10 cellular contexts compared by ENCODE assay signal in the genomic region with DNA sequence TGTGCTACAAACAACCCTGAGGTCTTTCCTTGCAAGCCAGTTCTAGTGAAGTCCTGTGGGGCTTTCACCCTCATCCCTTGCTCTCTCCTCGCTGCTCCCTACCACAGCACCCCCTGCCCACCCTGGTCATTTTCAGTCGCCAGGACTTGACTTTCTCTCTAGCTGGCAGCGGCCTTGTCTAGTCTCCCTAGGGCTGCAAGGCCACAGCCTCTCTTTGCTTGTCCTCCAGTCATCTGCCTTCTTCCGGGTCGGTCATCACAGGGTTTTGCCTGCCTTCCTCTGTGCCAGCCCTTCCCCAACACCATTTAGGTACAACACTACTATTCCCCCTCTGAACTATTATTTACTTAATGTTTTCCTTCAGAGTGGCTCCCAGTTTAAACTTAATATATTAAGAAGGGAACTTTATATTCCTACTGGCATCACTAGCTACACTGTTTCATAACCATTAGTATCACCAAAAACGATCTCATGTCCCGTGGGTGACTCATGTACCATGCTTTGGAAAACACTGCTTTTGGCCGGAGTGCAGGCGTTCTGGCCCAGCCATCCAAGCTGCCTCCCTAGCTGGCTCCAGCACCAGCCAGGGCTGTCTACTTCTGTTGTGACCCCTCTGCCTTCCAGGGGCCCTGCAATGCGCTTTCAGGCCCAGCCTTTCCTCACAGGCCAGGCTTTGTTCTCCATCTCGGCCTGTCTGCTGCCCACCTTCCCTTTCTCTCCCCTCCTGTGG. TPM values are rescaled to one million over a fixed set of nuclear protein-coding genes. Genes with fewer than 3 reads are reported as not detected.
A peak's percentile ranks its signal among the peaks of the same experiment; 100 is the strongest.
DNase-seq lines count a peak whose midpoint lies in the region; ATAC-seq and TF ChIP-seq lines count a peak whose summit lies in the region.
"Had no signal": no experiment of that assay in that cellular context is flagged by ENCODE, and none has a peak within 500 bp of the region (broad histone marks: within the 10 kb centered on the region; RNA-seq: fewer than 3 reads in every experiment).

No MANE protein-coding gene starts in this region.

- 63 to 88% methylated on average over 5 to 11 of the region's 11 CpGs for WGBS in gastroesophageal sphincter (ENCODE audit: low coverage in 1 of 2), 2 donors

- H3K4me1 ChIP-seq in adipocyte (ENCODE audit: control insufficient read depth, insufficient read depth, low read length) (peaks cover 59% of the 10 kb centered on the region), gastroesophageal sphincter (peaks cover 0 to 22% (median 0%) of the 10 kb centered on the region in 3 donors), skeletal muscle tissue (ENCODE audit: control insufficient read depth in 3 of 3, insufficient read depth in 3 of 3, low read length in 3 of 3) (peaks cover 3 to 28% (median 20%) of the 10 kb centered on the region in 3 donors)

- no peak for TF ChIP-seq POLR2A in gastroesophageal sphincter (IDR thresholded peaks at IDR 0.05)

- peaks cover 19% of the 10 kb centered on the region for H3K36me3 ChIP-seq in adipocyte (ENCODE audit: control insufficient read depth, insufficient read depth, low read length, severe bottlenecking)
- H3K36me3 ChIP-seq in gastroesophageal sphincter = peaks cover 0 to 74% of the 10 kb centered on the region in 2 donors
- peaks cover 12 to 18% (median 15%) of the 10 kb centered on the region in 3 donors for H3K36me3 ChIP-seq in skeletal muscle tissue (ENCODE audit: control insufficient read depth in 3 of 3, insufficient read depth in 3 of 3, low read length in 3 of 3)

- no peak for TF ChIP-seq EP300 in gastroesophageal sphincter (IDR thresholded peaks at IDR 0.05)

- no peak for TF ChIP-seq CTCF in gastroesophageal sphincter (IDR thresholded peaks at IDR 0.05)

- peak overlapping the region in 3 of 4 donors; percentile 30 to 71 (median 59) for H3K27ac ChIP-seq in gastroesophageal sphincter
- peak overlapping the region; percentile 82 for H3K27ac ChIP-seq in skeletal muscle tissue (ENCODE audit: low read depth, low read length)
- H3K27ac ChIP-seq: HL-60 had no signal

- DNase-seq in Daoy (ENCODE audit: low read depth) = peak; percentile 32
- DNase-seq in adipocyte (ENCODE audit: low read depth) = peak; percentile 92
- no peak for DNase-seq in iPS-NIHi11 (ENCODE audit: low spot score)
- no peak for DNase-seq in NCI-H2029 treated with DMSO at 0.1 percent for 48 hours (lab: John Stamatoyannopoulos, UW)
- DNase-seq in NCI-H2107 (lab: John Stamatoyannopoulos, UW) = no peak
- DNase-seq: foreskin melanocyte had no signal

- peak; percentile 49 for ATAC-seq in gastroesophageal sphincter
- ATAC-seq in HG03045 (IDR thresholded peaks at IDR 0.05; ENCODE audit: unreplicated experiment) = no peak

- H3K9ac ChIP-seq in adipocyte (ENCODE audit: low read length) (peak overlapping the region; percentile 67), skeletal muscle tissue (ENCODE audit: low read depth in 1 of 3, low read length in 3 of 3) (peak overlapping the region in 1 of 3 donors; percentile 64)

- no peaks in the 10 kb centered on the region for H3K9me3 ChIP-seq in adipocyte (ENCODE audit: control insufficient read depth, low read length)
- no peaks in the 10 kb centered on the region for H3K9me3 ChIP-seq in gastroesophageal sphincter
- no peaks in the 10 kb centered on the region for H3K9me3 ChIP-seq in skeletal muscle tissue (ENCODE audit: control insufficient read depth in 3 of 3, low read length in 3 of 3)

- H3K4me3 ChIP-seq in adipocyte (ENCODE audit: low read length) (peak overlapping the region; percentile 36), gastroesophageal sphincter (no peak overlapping the region), skeletal muscle tissue (ENCODE audit: low read length in 3 of 3) (peak overlapping the region in 1 of 3 donors; percentile 22)

- H3K27me3 ChIP-seq in adipocyte (replicated peaks; ENCODE audit: control insufficient read depth, insufficient read depth, low read length) = no peaks in the 10 kb centered on the region
- no peaks in the 10 kb centered on the region for H3K27me3 ChIP-seq in gastroesophageal sphincter
- no peaks in the 10 kb centered on the region for H3K27me3 ChIP-seq in skeletal muscle tissue (ENCODE audit: control insufficient read depth in 3 of 3, insufficient read depth in 3 of 3, low read length in 3 of 3)

RNA-seq across cellular contexts. Expression of gene FAH, which starts 21.4 kb away (rescaled TPM):
- 17.7 and 22.4 TPM in 2 replicates for total RNA-seq in Daoy (2014; rRNA removed; shearing (Covaris generic))
- total RNA-seq in gastroesophageal sphincter (10 to 100 TPM in 2 of 4 donors, 1 to 10 TPM in 2; 7.9 to 26.0 (median 10.1) TPM), skeletal muscle tissue (13.6 TPM)

Comparison
In these comparisons a context has a peak if more than half of its experiments do, and no peak if none do; other contexts are left out.
1. DNase-seq: peak in Daoy (single experiment) and adipocyte (single experiment); none in iPS-NIHi11 (single experiment), NCI-H2029 treated with DMSO at 0.1 percent for 48 hours (single experiment) and NCI-H2107 (single experiment).